ENCODE assay signal across 30 cellular contexts in genomic region chr7:78212476-78213060, GRCh38.
"Had no signal": no experiment of that assay in that cellular context is flagged by ENCODE, and none has a peak within 500 bp of the region (broad histone marks: within the 10 kb centered on the region; RNA-seq: fewer than 3 reads in every experiment).

No MANE protein-coding gene starts in this region.

- H3K36me3 ChIP-seq: adrenal gland, breast epithelium, esophagus muscularis mucosa, gastroesophageal sphincter, heart right ventricle, WERI-Rb-1 had no signal

- H3K4me3 ChIP-seq: adrenal gland, breast epithelium, esophagus muscularis mucosa, gastroesophageal sphincter, heart right ventricle had no signal

- H3K27me3 ChIP-seq: adrenal gland, breast epithelium, esophagus muscularis mucosa, gastroesophageal sphincter, heart right ventricle had no signal

- H3K27ac ChIP-seq: adrenal gland, breast epithelium, esophagus muscularis mucosa, gastroesophageal sphincter, heart right ventricle, WERI-Rb-1 had no signal

- ATAC-seq: activated CD4-positive, alpha-beta T cell treated with anti-CD3 and anti-CD28 coated beads for 36 hours; activated CD8-positive, alpha-beta memory T cell treated with anti-CD3 and anti-CD28 coated beads, Interleukin-2, amount 10 ng/mL, durations not matched to agents 7 days and 5 days; activated CD8-positive, alpha-beta T cell treated with anti-CD3 and anti-CD28 coated beads, Interleukin-2, amount 10 ng/mL, durations not matched to agents 7 days and 5 days; activated naive CD8-positive, alpha-beta T cell treated with anti-CD3 and anti-CD28 coated beads, Interleukin-2, amount 50 U/mL, for 24 hours; effector memory CD8-positive, alpha-beta T cell; gastroesophageal sphincter; heart right ventricle; T-cell had no signal

- DNase-seq: activated B cell treated with CpG ODN at 0.5 μM for 24 hours; activated CD4-positive, alpha-beta memory T cell treated with anti-CD3 and anti-CD28 coated beads for 36 hours; activated CD4-positive, alpha-beta T cell treated with anti-CD3 and anti-CD28 coated beads for 36 hours; activated CD4-positive, alpha-beta T cell treated with anti-CD3 and anti-CD28 coated beads, Interleukin-2, amount 10 ng/mL, durations not matched to agents 24 days and 14 days; activated CD4-positive, CD25-positive, alpha-beta regulatory T cell treated with anti-CD3 and anti-CD28 coated beads, Interleukin-2, amount 50 U/mL, for 72 hours; activated CD8-positive, alpha-beta memory T cell treated with anti-CD3 and anti-CD28 coated beads, Interleukin-2, amount 10 ng/mL, durations not matched to agents 7 days and 5 days; activated CD8-positive, alpha-beta memory T cell treated with anti-CD3 and anti-CD28 coated beads, Interleukin-2, amount 50 U/mL, for 4 hours; activated CD8-positive, alpha-beta T cell treated with anti-CD3 and anti-CD28 coated beads, Interleukin-2, amount 10 ng/mL, durations not matched to agents 7 days and 5 days; activated effector memory CD4-positive, alpha-beta T cell treated with anti-CD3 and anti-CD28 coated beads, Interleukin-2, amount 50 U/mL, for 16 hours; activated naive CD4-positive, alpha-beta T cell treated with anti-CD3 and anti-CD28 coated beads for 36 hours; activated naive CD8-positive, alpha-beta T cell treated with anti-CD3 and anti-CD28 coated beads for 36 hours; activated naive CD8-positive, alpha-beta T cell treated with anti-CD3 and anti-CD28 coated beads, Interleukin-2, amount 50 U/mL, for 24 hours; activated T-cell treated with anti-CD3 and anti-CD28 coated beads, Interleukin-2, amount 50 U/mL, for 1 hour; activated T-cell treated with anti-CD3 and anti-CD28 coated beads, Interleukin-2, amount 50 U/mL, for 48 hours; adrenal gland; amygdala; aorta; cortex of kidney; dermis blood vessel endothelial cell; effector CD4-positive, alpha-beta T cell; effector memory CD8-positive, alpha-beta T cell; erythroblast; foreskin melanocyte; heart right ventricle; T-cell; T1000; WERI-Rb-1 had no signal

- H3K4me1 ChIP-seq: adrenal gland, breast epithelium, esophagus muscularis mucosa, gastroesophageal sphincter, heart right ventricle had no signal

- H3K9me3 ChIP-seq: adrenal gland, breast epithelium, esophagus muscularis mucosa, gastroesophageal sphincter, heart right ventricle had no signal
